In genomic region chr3:195566797-195567196, GRCh38 we compare ENCODE assay signal across 1 cellular context.
TF ChIP-seq lines count a peak whose summit lies in the region.

No MANE protein-coding gene starts in this region.

TF ChIP-seq in GM23338, 12 proteins besides CTCF, POLR2A, EP300 and RAD21 (continued from another document):
- no peak for TF ChIP-seq ZNF462 (CRISPR knock-in tag; IDR thresholded peaks at IDR 0.05)
- TF ChIP-seq ETS1 (IDR thresholded peaks at IDR 0.05), result no peak
- TF ChIP-seq EZH2phosphoT487 (IDR thresholded peaks at IDR 0.05; ENCODE audit: unreplicated experiment), result no peak
- no peak for TF ChIP-seq JUNB (IDR thresholded peaks at IDR 0.05; ENCODE audit: unreplicated experiment)
